In genomic region chr7:51965454-51965853, GRCh38 we compare ENCODE assay signal across 34 cellular contexts.
"Had no signal": no experiment of that assay in that cellular context is flagged by ENCODE, and none has a peak within 500 bp of the region (broad histone marks: within the 10 kb centered on the region; RNA-seq: fewer than 3 reads in every experiment).

No MANE protein-coding gene starts in this region.

- H3K9me3 ChIP-seq: adrenal gland, body of pancreas, breast epithelium had no signal

- H3K27me3 ChIP-seq: adrenal gland, body of pancreas, breast epithelium had no signal

- ATAC-seq: activated CD4-positive, alpha-beta T cell treated with anti-CD3 and anti-CD28 coated beads for 36 hours; activated CD4-positive, CD25-positive, alpha-beta regulatory T cell treated with anti-CD3 and anti-CD28 coated beads, Interleukin-2, amount 50 U/mL, for 24 hours; activated CD8-positive, alpha-beta T cell treated with anti-CD3 and anti-CD28 coated beads, Interleukin-2, amount 10 ng/mL, durations not matched to agents 7 days and 5 days; body of pancreas; T-cell; WTC11 had no signal

- H3K36me3 Mint-ChIP-seq: activated naive CD4-positive, alpha-beta T cell treated with anti-CD3 and anti-CD28 coated beads, Interleukin-2, amount 50 U/mL, for 24 hours; T-cell; WTC11 had no signal

- H3K27me3 Mint-ChIP-seq: activated CD4-positive, alpha-beta T cell treated with anti-CD3 and anti-CD28 coated beads for 36 hours; activated CD4-positive, alpha-beta T cell treated with anti-CD3 and anti-CD28 coated beads, Interleukin-2, amount 10 ng/mL, durations not matched to agents 7 days and 5 days; activated naive CD4-positive, alpha-beta T cell treated with anti-CD3 and anti-CD28 coated beads, Interleukin-2, amount 50 U/mL, for 24 hours; activated T-cell treated with anti-CD3 and anti-CD28 coated beads, Interleukin-2, amount 50 U/mL, for 24 hours; T-cell had no signal

- H3K27ac Mint-ChIP-seq: activated CD4-positive, alpha-beta T cell treated with anti-CD3 and anti-CD28 coated beads for 36 hours; activated CD4-positive, alpha-beta T cell treated with anti-CD3 and anti-CD28 coated beads, Interleukin-2, amount 10 ng/mL, durations not matched to agents 7 days and 5 days; activated CD8-positive, alpha-beta T cell treated with anti-CD3 and anti-CD28 coated beads, Interleukin-2, amount 10 ng/mL, durations not matched to agents 7 days and 5 days; activated naive CD4-positive, alpha-beta T cell treated with anti-CD3 and anti-CD28 coated beads, Interleukin-2, amount 50 U/mL, for 24 hours; activated T-cell treated with anti-CD3 and anti-CD28 coated beads, Interleukin-2, amount 50 U/mL, for 24 hours; activated T-helper 2 cell treated with anti-CD3 and anti-CD28 coated beads, Interferon-gamma antibody, Interleukin-2, Interleukin-4, amounts not matched to agents 10 μg/mL and 5 μg/mL and 100 μg/mL, durations not matched to agents 14 hours and 24 hours and 36 hours; T-cell; WTC11 had no signal

- H3K9me3 Mint-ChIP-seq: activated naive CD4-positive, alpha-beta T cell treated with anti-CD3 and anti-CD28 coated beads, Interleukin-2, amount 50 U/mL, for 24 hours; WTC11 had no signal

- DNase-seq: activated CD4-positive, alpha-beta T cell treated with anti-CD3 and anti-CD28 coated beads for 36 hours; activated CD4-positive, alpha-beta T cell treated with anti-CD3 and anti-CD28 coated beads, Interleukin-2, amount 10 ng/mL, durations not matched to agents 7 days and 5 days; activated CD4-positive, alpha-beta T cell treated with anti-CD3 and anti-CD28 coated beads, Interleukin-2, amount 50 U/mL, for 48 hours; activated CD8-positive, alpha-beta T cell treated with anti-CD3 and anti-CD28 coated beads, Interleukin-2, amount 10 ng/mL, durations not matched to agents 7 days and 5 days; activated gamma-delta T cell; activated naive CD4-positive, alpha-beta T cell treated with Interleukin-2 at 50 U/mL for 16 hours; activated T-cell treated with anti-CD3 and anti-CD28 coated beads, Interleukin-2, amount 50 U/mL, for 24 hours; adrenal gland; body of pancreas; MM.1S; MV-4-11; NCI-H1092; NCI-H1436 treated with DMSO at 0.1 percent for 48 hours; NCI-H1694 treated with DMSO at 0.1 percent for 48 hours; NCI-H2029; NCI-H2107; NCI-H2171; NCI-H226; NCI-H446 treated with DMSO at 0.1 percent for 48 hours; NCI-H524; NCI-H69; NK-92 treated with Interleukin-12 subunit alpha and Interleukin-12 subunit beta, amount 100 ng/mL, for 24 hours; Right ventricle myocardium superior; T-cell; T-helper 2 cell; T-helper 9 cell had no signal

- H3K4me3 Mint-ChIP-seq: activated CD4-positive, alpha-beta T cell treated with anti-CD3 and anti-CD28 coated beads for 36 hours; activated CD4-positive, alpha-beta T cell treated with anti-CD3 and anti-CD28 coated beads, Interleukin-2, amount 10 ng/mL, durations not matched to agents 7 days and 5 days; activated CD8-positive, alpha-beta T cell treated with anti-CD3 and anti-CD28 coated beads, Interleukin-2, amount 10 ng/mL, durations not matched to agents 7 days and 5 days; activated naive CD4-positive, alpha-beta T cell treated with anti-CD3 and anti-CD28 coated beads, Interleukin-2, amount 50 U/mL, for 24 hours; activated T-cell treated with anti-CD3 and anti-CD28 coated beads, Interleukin-2, amount 50 U/mL, for 24 hours; T-cell; WTC11 had no signal

- H3K4me3 ChIP-seq: adrenal gland, body of pancreas, breast epithelium, coronary artery, SK-N-MC had no signal

- H3K4me2 ChIP-seq: KMS-11 had no signal

- H3K4me1 Mint-ChIP-seq: activated CD4-positive, alpha-beta T cell treated with anti-CD3 and anti-CD28 coated beads for 36 hours; activated CD4-positive, alpha-beta T cell treated with anti-CD3 and anti-CD28 coated beads, Interleukin-2, amount 10 ng/mL, durations not matched to agents 7 days and 5 days; activated naive CD4-positive, alpha-beta T cell treated with anti-CD3 and anti-CD28 coated beads, Interleukin-2, amount 50 U/mL, for 24 hours; T-cell had no signal

- H3K4me1 ChIP-seq: adrenal gland, body of pancreas, breast epithelium had no signal

- H3K27ac ChIP-seq: adrenal gland, body of pancreas, breast epithelium, coronary artery, KMS-11, SK-N-MC had no signal

- H3K36me3 ChIP-seq: adrenal gland, breast epithelium had no signal

- H3K9ac ChIP-seq: KMS-11 had no signal
